ENCODE assay signal across 25 cellular contexts in the genomic region with DNA sequence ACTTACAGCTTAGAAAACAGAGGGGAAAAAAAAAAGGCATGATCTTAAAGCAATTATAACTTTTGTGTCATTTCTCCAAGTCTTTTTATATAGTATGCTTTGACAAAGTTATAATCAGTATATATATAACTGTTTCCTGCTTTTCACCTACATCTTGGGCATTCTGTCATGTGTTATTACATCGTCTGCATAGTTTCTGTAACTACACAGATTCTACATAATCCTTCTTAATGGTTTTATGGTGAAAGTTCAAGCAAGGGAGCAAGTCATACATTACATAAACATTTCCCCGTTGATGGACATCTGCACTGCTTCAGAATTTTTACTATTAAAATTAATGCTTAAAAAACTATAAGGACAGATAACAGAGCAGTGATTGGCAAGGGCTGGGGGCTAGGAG. TPM values are rescaled to one million over a fixed set of nuclear protein-coding genes. Genes with fewer than 3 reads are reported as not detected.
DNase-seq lines count a peak whose midpoint lies in the region; ATAC-seq, FAIRE-seq and TF ChIP-seq lines count a peak whose summit lies in the region.
"Had no signal": no experiment of that assay in that cellular context is flagged by ENCODE, and none has a peak within 500 bp of the region (broad histone marks: within the 10 kb centered on the region; RNA-seq: fewer than 3 reads in every experiment).

No MANE protein-coding gene starts in this region.

- H3K4me1 Mint-ChIP-seq in CD4-positive, alpha-beta memory T cell: peaks cover 57 to 82% (median 71%) of the 10 kb centered on the region in 4 donors

- H4K20me1 ChIP-seq in endothelial cell of umbilical vein (replicated peaks; ENCODE audit: control insufficient read depth, extremely low read depth, insufficient read depth, low read length): peaks cover 31% of the 10 kb centered on the region

- H3K27me3 ChIP-seq in RWPE2 (ENCODE audit: insufficient read depth, poor library complexity, severe bottlenecking): no peaks in the 10 kb centered on the region
- no peaks in the 10 kb centered on the region for H3K27me3 ChIP-seq in endothelial cell of umbilical vein (ENCODE audit: control insufficient read depth in 2 of 2, insufficient read depth in 2 of 2, low read length in 2 of 2)
- no peaks in the 10 kb centered on the region for H3K27me3 ChIP-seq in CD4-positive, alpha-beta memory T cell (ENCODE audit: insufficient read depth, low read length)
- H3K27me3 ChIP-seq in uterus: no peaks in the 10 kb centered on the region
- H3K27me3 ChIP-seq: tibial nerve had no signal

- DNase-seq in ELR (ENCODE audit: low read depth) (peak; percentile 22), RWPE2 (ENCODE audit: low spot score) (no peak), endothelial cell of umbilical vein (ENCODE audit: low read depth, low spot score) (peak; percentile 42), retinal pigment epithelial cell (ENCODE audit: low read depth) (peak; percentile 81), hippocampal formation (lab: John Stamatoyannopoulos, UW) (no peak), uterus (no peak), DMS79 (lab: John Stamatoyannopoulos, UW) (no peak)
- DNase-seq in CD4-positive, alpha-beta memory T cell: no peak
- DNase-seq: activated CD4-positive, alpha-beta T cell treated with anti-CD3 and anti-CD28 coated beads, Interleukin-2, amount 50 U/mL, for 48 hours; activated naive CD4-positive, alpha-beta T cell treated with Interleukin-2 at 50 U/mL for 16 hours; AML-193; anterior cingulate cortex; effector CD4-positive, alpha-beta T cell; midbrain; NCI-H1436 treated with DMSO at 0.1 percent for 48 hours; NCI-H524 treated with DMSO at 0.1 percent for 48 hours; nephron progenitor cell; SHP77 treated with DMSO at 0.1 percent for 48 hours; stimulated activated naive CD4-positive, alpha-beta T cell treated with Interleukin-2 at 50 U/mL for 16 hours; T-helper 2 cell had no signal

- intact Hi-C loops in endothelial cell of umbilical vein (cut with micrococcal nuclease): loop anchor here (1.0 kb wide), 1 partner anchor 9 kb away; no protein-coding TSS in a partner anchor
- intact Hi-C loops in CD4-positive, alpha-beta memory T cell (cut with micrococcal nuclease): no loop called here
- intact Hi-C loops in uterus (cut with DNase I; ENCODE audit: low total_unique reads): no loop called here

- TF ChIP-seq POLR2A in endothelial cell of umbilical vein (IDR thresholded peaks at IDR 0.05; ENCODE audit: low read depth, low read length) (no peak), uterus (IDR thresholded peaks at IDR 0.05) (no peak)

- peak overlapping the region in 1 of 7 donors; percentile 13 for H3K27ac Mint-ChIP-seq in CD4-positive, alpha-beta memory T cell
- H3K27ac Mint-ChIP-seq: nephron progenitor cell had no signal

- peaks cover 45% of the 10 kb centered on the region in 2 donors for H3K36me3 Mint-ChIP-seq in CD4-positive, alpha-beta memory T cell

- peak overlapping the region in 3 of 8 donors; percentile 0 to 73 (median 13) for H3K4me3 Mint-ChIP-seq in CD4-positive, alpha-beta memory T cell
- H3K4me3 Mint-ChIP-seq: nephron progenitor cell had no signal

- ATAC-seq in RWPE2 (ENCODE audit: low read depth): peak; percentile 66; the same call in 2 of the 3 replicates
- ATAC-seq: esophagus mucosa had no signal

- H3K27ac ChIP-seq in RWPE2 (ENCODE audit: poor library complexity, severe bottlenecking) (peak overlapping the region; percentile 34), endothelial cell of umbilical vein (ENCODE audit: insufficient read depth, low read depth, low read length) (no peak overlapping the region), uterus (no peak overlapping the region)
- H3K27ac ChIP-seq in CD4-positive, alpha-beta memory T cell (ENCODE audit: low read depth, low read length): no peak overlapping the region
- H3K27ac ChIP-seq: prostate gland, tibial nerve had no signal

- FAIRE-seq in endothelial cell of umbilical vein (lab: Jason Lieb, UNC): peak; percentile 4
- FAIRE-seq: GM18507 had no signal

- peaks cover 97% of the 10 kb centered on the region for H3K79me2 ChIP-seq in endothelial cell of umbilical vein (ENCODE audit: control insufficient read depth, insufficient read depth, low read length)

- H3K9ac ChIP-seq in endothelial cell of umbilical vein (replicated peaks; ENCODE audit: extremely low read depth, insufficient read depth, low read length): no peak overlapping the region

- H3K4me2 ChIP-seq in endothelial cell of umbilical vein (ENCODE audit: insufficient read depth, low read length): peak overlapping the region; percentile 17

- peaks cover 56% of the 10 kb centered on the region for H3K4me1 ChIP-seq in RWPE2 (ENCODE audit: insufficient read depth, poor library complexity, severe bottlenecking)
- peaks cover 18% of the 10 kb centered on the region for H3K4me1 ChIP-seq in endothelial cell of umbilical vein (ENCODE audit: control insufficient read depth, extremely low read depth, insufficient read depth, low read length)
- H3K4me1 ChIP-seq in CD4-positive, alpha-beta memory T cell (ENCODE audit: insufficient read depth, low read length): peaks cover 73% of the 10 kb centered on the region
- H3K4me1 ChIP-seq in uterus: peaks cover 0 to 7% of the 10 kb centered on the region in 2 donors
- H3K4me1 ChIP-seq: prostate gland had no signal

- H3K9me1 ChIP-seq in endothelial cell of umbilical vein (replicated peaks; ENCODE audit: control insufficient read depth, extremely low read depth, insufficient read depth, low read length): no peaks in the 10 kb centered on the region

- no peaks in the 10 kb centered on the region for H3K9me3 Mint-ChIP-seq in CD4-positive, alpha-beta memory T cell
- H3K9me3 Mint-ChIP-seq: central memory CD8-positive, alpha-beta T cell had no signal

- H2AFZ ChIP-seq in endothelial cell of umbilical vein (ENCODE audit: low read depth, low read length): no peak overlapping the region

- H3K9me3 ChIP-seq in RWPE2 (ENCODE audit: severe bottlenecking): no peaks in the 10 kb centered on the region
- H3K9me3 ChIP-seq in endothelial cell of umbilical vein (replicated peaks; ENCODE audit: control insufficient read depth, insufficient read depth, low read length): no peaks in the 10 kb centered on the region
- no peaks in the 10 kb centered on the region for H3K9me3 ChIP-seq in CD4-positive, alpha-beta memory T cell (ENCODE audit: control insufficient read depth in 1 of 2, low read length in 2 of 2)
- no peaks in the 10 kb centered on the region for H3K9me3 ChIP-seq in uterus
- H3K9me3 ChIP-seq: prostate gland, tibial nerve had no signal

- BruUV-seq in endothelial cell of umbilical vein (replicated peaks; lab: Mats Ljungman, UMichigan): no TSS peak

- dilution Hi-C loops in endothelial cell of umbilical vein (cut with MboI; ENCODE audit: extremely low pct_ligation_motif_present, low sequenced_read_pairs): loop anchor here (25.0 kb wide), 1 partner anchor 220 kb away; no protein-coding TSS in a partner anchor

- POLR2A ChIA-PET in endothelial cell of umbilical vein (lab: Charles Lee): interaction anchor here (0.8 kb wide), 1 partner anchor 12 kb away, joined by 3 read pairs; the partner anchor contains the start of gene FEM1C
- POLR2A ChIA-PET in CD4-positive, alpha-beta memory T cell (lab: Charles Lee; ENCODE audit: partially characterized antibody): no interaction called here

- H3K36me3 ChIP-seq in RWPE2 (ENCODE audit: low read depth) (peaks cover 56% of the 10 kb centered on the region), endothelial cell of umbilical vein (ENCODE audit: control insufficient read depth in 2 of 2, extremely low read depth in 1 of 2, insufficient read depth in 2 of 2, low read length in 2 of 2) (peaks cover 0 to 2% of the 10 kb centered on the region in 2 experiments), uterus (no peaks in the 10 kb centered on the region)
- no peaks in the 10 kb centered on the region for H3K36me3 ChIP-seq in CD4-positive, alpha-beta memory T cell (ENCODE audit: insufficient read depth, low read length)
- H3K36me3 ChIP-seq: prostate gland had no signal

- CTCF ChIA-PET in endothelial cell of umbilical vein (lab: Charles Lee): no interaction called here
- CTCF ChIA-PET in CD4-positive, alpha-beta memory T cell (lab: Charles Lee; ENCODE audit: partially characterized antibody): no interaction called here

- H3K4me3 ChIP-seq in RWPE2 (ENCODE audit: severe bottlenecking) (no peak overlapping the region), endothelial cell of umbilical vein (replicated peaks in 1 of 3; ENCODE audit: insufficient read depth in 1 of 3, low read depth in 1 of 3, low read length in 3 of 3) (no peak overlapping the region), retinal pigment epithelial cell (ENCODE audit: low read length) (no peak overlapping the region), uterus (no peak overlapping the region)
- no peak overlapping the region for H3K4me3 ChIP-seq in CD4-positive, alpha-beta memory T cell (ENCODE audit: low read length in 2 of 2)
- H3K4me3 ChIP-seq: prostate gland, tibial nerve had no signal

- no peak for TF ChIP-seq CTCF in RWPE2 (IDR thresholded peaks at IDR 0.05; ENCODE audit: poor library complexity, severe bottlenecking)
- no peak for TF ChIP-seq CTCF in endothelial cell of umbilical vein (IDR thresholded peaks at IDR 0.05; ENCODE audit: extremely low read depth in 1 of 2, insufficient read depth in 1 of 2, low read depth in 1 of 2, low read length in 2 of 2)
- TF ChIP-seq CTCF in retinal pigment epithelial cell (conservative IDR thresholded peaks at IDR 0.05; ENCODE audit: low read depth, low read length): no peak
- no peak for TF ChIP-seq CTCF in uterus (IDR thresholded peaks at IDR 0.05)

- no peaks in the 10 kb centered on the region for H3K27me3 Mint-ChIP-seq in CD4-positive, alpha-beta memory T cell
- H3K27me3 Mint-ChIP-seq: central memory CD8-positive, alpha-beta T cell had no signal

TF ChIP-seq in endothelial cell of umbilical vein, 7 proteins besides CTCF, POLR2A, EP300 and RAD21 (continues in another document):
- TF ChIP-seq MYC (IDR thresholded peaks at IDR 0.05; ENCODE audit: low read depth, low read length) (no peak), GATA2 (IDR thresholded peaks at IDR 0.05; ENCODE audit: insufficient read depth, insufficient read length, low read depth, low read length) (no peak)
- TF ChIP-seq, protein P1, sequence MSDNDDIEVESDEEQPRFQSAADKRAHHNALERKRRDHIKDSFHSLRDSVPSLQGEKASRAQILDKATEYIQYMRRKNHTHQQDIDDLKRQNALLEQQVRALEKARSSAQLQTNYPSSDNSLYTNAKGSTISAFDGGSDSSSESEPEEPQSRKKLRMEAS (IDR thresholded peaks at IDR 0.05; ENCODE audit: insufficient read depth, insufficient read length): no peak

RNA-seq across cellular contexts. Expression of gene FEM1C, which starts 12.1 kb away (rescaled TPM):
- 16.0 and 16.7 TPM in 2 replicates for total RNA-seq in endothelial cell of umbilical vein
- polyA plus RNA-seq in endothelial cell of umbilical vein: 4.3 and 6.2 TPM in 2 replicates
- 5.2 and 5.7 TPM in 2 replicates for polyA plus RNA-seq in endothelial cell of umbilical vein (2011; cell fraction: cytosol; rRNA removed)
- 12.3 and 12.9 TPM in 2 replicates for polyA plus RNA-seq in endothelial cell of umbilical vein (2011; cell fraction: nucleus; rRNA removed)
- 8.5 and 9.9 TPM in 2 replicates for polyA plus RNA-seq in endothelial cell of umbilical vein (2012)
- 17.7 and 18.8 TPM in 2 replicates for polyA minus RNA-seq in endothelial cell of umbilical vein
- 7.0 TPM for polyA minus RNA-seq in endothelial cell of umbilical vein (2011; cell fraction: cytosol; rRNA and poly(A)+ RNA removed)
- polyA minus RNA-seq in endothelial cell of umbilical vein (2011; cell fraction: nucleus; rRNA and poly(A)+ RNA removed): 26.9 and 32.2 TPM in 2 replicates
- 10 to 100 TPM; 17.4 to 19.7 TPM for total RNA-seq in CD4-positive, alpha-beta memory T cell
- polyA plus RNA-seq in CD4-positive, alpha-beta memory T cell: 1 to 10 TPM; 2.3 to 3.8 TPM
- 10 to 100 TPM; 10.8 to 73.3 (median 22.4) TPM for total RNA-seq in uterus

Comparison
In these comparisons a context has a peak if more than half of its experiments do, and no peak if none do; other contexts are left out.
1. DNase-seq: peak in ELR (single experiment), endothelial cell of umbilical vein (single experiment) and retinal pigment epithelial cell (single experiment); none in RWPE2 (single experiment), hippocampal formation (0 of 2), CD4-positive, alpha-beta memory T cell (0 of 5), uterus (0 of 2) and DMS79 (single experiment).